8 cellular contexts compared by ENCODE assay signal in genomic region chr14:105537580-105538474, GRCh38. TPM values are rescaled to one million over a fixed set of nuclear protein-coding genes. Genes with fewer than 3 reads are reported as not detected.
A peak's percentile ranks its signal among the peaks of the same experiment; 100 is the strongest.
DNase-seq lines count a peak whose midpoint lies in the region; ATAC-seq and TF ChIP-seq lines count a peak whose summit lies in the region.

No MANE protein-coding gene starts in this region.

- H3K4me3 ChIP-seq in naive thymus-derived CD4-positive, alpha-beta T cell (ENCODE audit: low read length) = no peak overlapping the region
- no peak overlapping the region for H3K4me3 ChIP-seq in stomach

- intact Hi-C loops in naive thymus-derived CD4-positive, alpha-beta T cell (cut with micrococcal nuclease) = no loop called here
- intact Hi-C loops in stomach (cut with DNase I; ENCODE audit: low total_unique reads) = no loop called here

- POLR2A ChIA-PET in GM10248 (lab: Yijun Ruan, JAX) = no interaction called here
- POLR2A ChIA-PET in activated CD8-positive, alpha-beta T cell treated with anti-CD3 and anti-CD28 coated beads, Interleukin-2, amount 10 ng/mL, durations not matched to agents 7 days and 5 days (lab: Charles Lee) = interaction anchor here (1.0 kb wide), 1 partner anchor 47 kb away, joined by 3 read pairs; the partner anchor contains the start of gene TEDC1
- POLR2A ChIA-PET in naive thymus-derived CD4-positive, alpha-beta T cell (lab: Charles Lee) = no interaction called here

- H3K9me3 Mint-ChIP-seq in activated CD8-positive, alpha-beta T cell treated with anti-CD3 and anti-CD28 coated beads, Interleukin-2, amount 10 ng/mL, durations not matched to agents 7 days and 5 days (ENCODE audit: insufficient read depth) = no peaks in the 10 kb centered on the region
- H3K9me3 Mint-ChIP-seq in effector memory CD8-positive, alpha-beta T cell = no peaks in the 10 kb centered on the region
- peaks cover 0 to 5% (median 0%) of the 10 kb centered on the region in 11 donors for H3K9me3 Mint-ChIP-seq in naive thymus-derived CD4-positive, alpha-beta T cell

- H3K4me1 Mint-ChIP-seq in activated CD8-positive, alpha-beta T cell treated with anti-CD3 and anti-CD28 coated beads, Interleukin-2, amount 10 ng/mL, durations not matched to agents 7 days and 5 days (ENCODE audit: low read depth) = peaks cover under 1% of the 10 kb centered on the region
- H3K4me1 Mint-ChIP-seq in effector memory CD8-positive, alpha-beta T cell (ENCODE audit: low read depth in 2 of 2) = peaks cover 0 to 5% of the 10 kb centered on the region in 2 donors
- peaks cover 0 to 6% (median 1%) of the 10 kb centered on the region in 7 donors for H3K4me1 Mint-ChIP-seq in naive thymus-derived CD4-positive, alpha-beta T cell

- no peak overlapping the region for H3K4me3 Mint-ChIP-seq in activated CD8-positive, alpha-beta T cell treated with anti-CD3 and anti-CD28 coated beads, Interleukin-2, amount 10 ng/mL, durations not matched to agents 7 days and 5 days
- H3K4me3 Mint-ChIP-seq in effector memory CD8-positive, alpha-beta T cell = peak overlapping the region in 1 of 2 donors; percentile 43
- peak overlapping the region in 1 of 10 donors; percentile 45 for H3K4me3 Mint-ChIP-seq in naive thymus-derived CD4-positive, alpha-beta T cell

- peak; percentile 96 for TF ChIP-seq CTCF in GM10248 (IDR thresholded peaks at IDR 0.05; ENCODE audit: control extremely low read depth, extremely low read depth, low read depth, missing control alignments)
- TF ChIP-seq CTCF in stomach (IDR thresholded peaks at IDR 0.05) = peak in 5 of 7 experiments; percentile 72 to 99 (median 97)

- no peak overlapping the region for H3K27ac ChIP-seq in naive thymus-derived CD4-positive, alpha-beta T cell (ENCODE audit: low read depth, low read length)
- H3K27ac ChIP-seq in stomach = no peak overlapping the region

- peak; percentile 90 for ATAC-seq in activated CD8-positive, alpha-beta T cell treated with anti-CD3 and anti-CD28 coated beads, Interleukin-2, amount 10 ng/mL, durations not matched to agents 7 days and 5 days
- peak; percentile 82 for ATAC-seq in effector memory CD8-positive, alpha-beta T cell (replicated peaks)
- peak; percentile 86 for ATAC-seq in naive thymus-derived CD4-positive, alpha-beta T cell
- ATAC-seq in HG03354 (IDR thresholded peaks at IDR 0.05; ENCODE audit: poor library complexity, severe bottlenecking, unreplicated experiment) (no peak), GM21619 (IDR thresholded peaks at IDR 0.05; ENCODE audit: unreplicated experiment) (no peak)

- H3K9me3 ChIP-seq in naive thymus-derived CD4-positive, alpha-beta T cell (ENCODE audit: control insufficient read depth in 2 of 3, low read length in 3 of 3) = no peaks in the 10 kb centered on the region
- H3K9me3 ChIP-seq in stomach = peaks cover 0 to 5% (median 0%) of the 10 kb centered on the region in 4 donors

- DNase-seq in GM10248 (ENCODE audit: extremely low spot score) (peak; percentile 90), NAMALWA (ENCODE audit: low spot score) (peak; percentile 63), stomach (peak; percentile 78)
- DNase-seq in activated CD8-positive, alpha-beta T cell treated with anti-CD3 and anti-CD28 coated beads, Interleukin-2, amount 10 ng/mL, durations not matched to agents 7 days and 5 days = peak; percentile 74
- DNase-seq in effector memory CD8-positive, alpha-beta T cell = peak; percentile 72 to 74 (median 74)
- peak; percentile 36 to 80 (median 62) for DNase-seq in naive thymus-derived CD4-positive, alpha-beta T cell

- H3K36me3 ChIP-seq in naive thymus-derived CD4-positive, alpha-beta T cell (ENCODE audit: control insufficient read depth in 2 of 3, insufficient read depth in 3 of 3, low read length in 3 of 3) = no peaks in the 10 kb centered on the region
- H3K36me3 ChIP-seq in stomach = no peaks in the 10 kb centered on the region

- 21 to 46% (median 23%) methylated on average over 13 to 30 of the region's 30 CpGs for WGBS in stomach, 5 donors

- no peaks in the 10 kb centered on the region for H3K27me3 ChIP-seq in naive thymus-derived CD4-positive, alpha-beta T cell (ENCODE audit: control insufficient read depth in 2 of 2, insufficient read depth in 2 of 2, low read length in 2 of 2)
- H3K27me3 ChIP-seq in stomach = peaks cover 0 to 66% (median 34%) of the 10 kb centered on the region in 3 donors

- TF ChIP-seq POLR2A in stomach (IDR thresholded peaks at IDR 0.05) = no peak

- CTCF ChIA-PET in GM10248 (lab: Yijun Ruan, JAX) = interaction anchor here (0.6 to 9.4 kb wide), 20 partner anchors 9 to 884 kb away, joined by 3 to 58 read pairs (median 4); no protein-coding TSS in a partner anchor
- CTCF ChIA-PET in activated CD8-positive, alpha-beta T cell treated with anti-CD3 and anti-CD28 coated beads, Interleukin-2, amount 10 ng/mL, durations not matched to agents 7 days and 5 days (lab: Charles Lee) = interaction anchor here (0.8 to 1.4 kb wide), 4 partner anchors 9 to 246 kb away, joined by 3 to 12 read pairs (median 4); no protein-coding TSS in a partner anchor
- CTCF ChIA-PET in naive thymus-derived CD4-positive, alpha-beta T cell (lab: Charles Lee) = interaction anchor here (0.7 to 1.2 kb wide), 3 partner anchors 167 to 414 kb away, joined by 3 read pairs; no protein-coding TSS in a partner anchor

- H3K27me3 Mint-ChIP-seq in activated CD8-positive, alpha-beta T cell treated with anti-CD3 and anti-CD28 coated beads, Interleukin-2, amount 10 ng/mL, durations not matched to agents 7 days and 5 days (ENCODE audit: low read depth) = peaks cover 4% of the 10 kb centered on the region
- peaks cover 43 to 60% of the 10 kb centered on the region in 2 donors for H3K27me3 Mint-ChIP-seq in effector memory CD8-positive, alpha-beta T cell
- peaks cover 0 to 41% (median 9%) of the 10 kb centered on the region in 5 donors for H3K27me3 Mint-ChIP-seq in naive thymus-derived CD4-positive, alpha-beta T cell

- H3K36me3 Mint-ChIP-seq in activated CD8-positive, alpha-beta T cell treated with anti-CD3 and anti-CD28 coated beads, Interleukin-2, amount 10 ng/mL, durations not matched to agents 7 days and 5 days (ENCODE audit: low read depth) = no peaks in the 10 kb centered on the region
- H3K36me3 Mint-ChIP-seq in effector memory CD8-positive, alpha-beta T cell (ENCODE audit: insufficient read depth) = peaks cover 10% of the 10 kb centered on the region
- H3K36me3 Mint-ChIP-seq in naive thymus-derived CD4-positive, alpha-beta T cell = peaks cover 0 to 5% (median 0%) of the 10 kb centered on the region in 5 donors

- TF ChIP-seq EP300 in stomach (IDR thresholded peaks at IDR 0.05) = no peak

- H3K4me1 ChIP-seq in naive thymus-derived CD4-positive, alpha-beta T cell (ENCODE audit: control insufficient read depth in 2 of 2, insufficient read depth in 2 of 2, low read length in 2 of 2) = peaks cover 0 to 6% of the 10 kb centered on the region in 2 donors
- peaks cover 0 to 7% (median 5%) of the 10 kb centered on the region in 4 donors for H3K4me1 ChIP-seq in stomach

- H3K27ac Mint-ChIP-seq in activated CD8-positive, alpha-beta T cell treated with anti-CD3 and anti-CD28 coated beads, Interleukin-2, amount 10 ng/mL, durations not matched to agents 7 days and 5 days = no peak overlapping the region
- H3K27ac Mint-ChIP-seq in effector memory CD8-positive, alpha-beta T cell = no peak overlapping the region
- H3K27ac Mint-ChIP-seq in naive thymus-derived CD4-positive, alpha-beta T cell = no peak overlapping the region

RNA-seq across cellular contexts. Expression of gene TMEM121, which starts 11.4 kb away (rescaled TPM):
- 1 to 10 TPM; 8.6 to 9.2 TPM for total RNA-seq in activated CD8-positive, alpha-beta T cell treated with anti-CD3 and anti-CD28 coated beads, Interleukin-2, amount 10 ng/mL, durations not matched to agents 7 days and 5 days
- total RNA-seq in naive thymus-derived CD4-positive, alpha-beta T cell = 1 to 10 TPM in 4 of 5 experiments, under 1 TPM in 1; 0.83 to 5.7 (median 3.7) TPM
- 1 to 10 TPM; 2.5 to 4.0 TPM for polyA plus RNA-seq in naive thymus-derived CD4-positive, alpha-beta T cell
- 1 to 10 TPM in 4 of 5 donors, not detected in 1; 1.3 to 8.2 (median 2.1) TPM for total RNA-seq in stomach
- polyA plus RNA-seq in stomach = 1 to 10 TPM in 2 of 3 donors, under 1 TPM in 1; 0.93 to 4.2 (median 1.2) TPM

RNA-seq across cellular contexts. Expression of gene TEDC1, which starts 46.8 kb away (rescaled TPM):
- total RNA-seq in activated CD8-positive, alpha-beta T cell treated with anti-CD3 and anti-CD28 coated beads, Interleukin-2, amount 10 ng/mL, durations not matched to agents 7 days and 5 days = 10 to 100 TPM; 56.5 to 61.8 TPM
- total RNA-seq in naive thymus-derived CD4-positive, alpha-beta T cell = 100 to 1,000 TPM in 1 of 5 experiments, 10 to 100 TPM in 4; 19.7 to 294 (median 31.3) TPM
- polyA plus RNA-seq in naive thymus-derived CD4-positive, alpha-beta T cell = 10 to 100 TPM; 10.4 to 14.9 TPM
- total RNA-seq in stomach = 100 to 1,000 TPM in 1 of 5 donors, 10 to 100 TPM in 2, 1 to 10 TPM in 2; 3.0 to 167 (median 44.9) TPM
- polyA plus RNA-seq in stomach = 10 to 100 TPM; 13.8 to 18.8 (median 17.1) TPM

RNA-seq across cellular contexts. Expression of gene CRIP1, which starts 51.1 kb away (rescaled TPM):
- total RNA-seq in activated CD8-positive, alpha-beta T cell treated with anti-CD3 and anti-CD28 coated beads, Interleukin-2, amount 10 ng/mL, durations not matched to agents 7 days and 5 days = 100 to 1,000 TPM; 587 to 613 TPM
- 100 to 1,000 TPM in 4 of 5 experiments, 10 to 100 TPM in 1; 94.4 to 517 (median 192) TPM for total RNA-seq in naive thymus-derived CD4-positive, alpha-beta T cell
- 100 to 1,000 TPM; 463 to 787 TPM for polyA plus RNA-seq in naive thymus-derived CD4-positive, alpha-beta T cell
- total RNA-seq in stomach = 10 to 100 TPM in 3 of 5 donors, 1 to 10 TPM in 1, not detected in 1; 3.5 to 95.0 (median 23.9) TPM
- polyA plus RNA-seq in stomach = 100 to 1,000 TPM in 1 of 3 donors, 10 to 100 TPM in 2; 60.1 to 149 (median 99.0) TPM

Comparison
In these comparisons a context has a peak if more than half of its experiments do, and no peak if none do; other contexts are left out.
1. ATAC-seq: peak in activated CD8-positive, alpha-beta T cell treated with anti-CD3 and anti-CD28 coated beads, Interleukin-2, amount 10 ng/mL, durations not matched to agents 7 days and 5 days (single experiment), effector memory CD8-positive, alpha-beta T cell (single experiment) and naive thymus-derived CD4-positive, alpha-beta T cell (single experiment); none in HG03354 (single experiment) and GM21619 (single experiment).
2. Peak in every context shown above with its lines, with median percentiles within 50 percentile points of each other: DNase-seq.